1 cellular context compared by ENCODE assay signal in the genomic region with DNA sequence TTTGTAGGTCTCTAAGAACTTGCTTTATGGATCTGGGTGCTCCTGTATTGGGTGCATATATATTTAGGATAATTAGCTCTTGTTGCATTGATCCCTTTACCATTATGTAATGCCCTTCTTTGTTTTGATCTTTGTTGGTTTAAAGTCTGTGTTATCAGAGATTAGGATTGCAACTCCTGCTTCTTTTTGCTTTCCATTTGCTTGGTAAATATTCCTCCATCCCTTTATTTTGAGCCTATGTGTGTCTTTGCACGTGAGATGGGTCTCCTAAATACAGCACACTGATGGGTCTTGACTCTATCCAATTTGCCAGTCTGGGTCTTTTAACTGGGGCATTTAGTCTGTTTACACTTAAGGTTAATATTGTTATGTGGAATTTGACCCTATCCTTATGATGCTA.
TF ChIP-seq lines count a peak whose summit lies in the region.
"Not testable (repeated sequence)": the region's sequence is repeated elsewhere in the genome, so short reads cannot be mapped to it uniquely, and the experiment has no call there.

No MANE protein-coding gene starts in this region.

TF ChIP-seq in HepG2, 621 proteins besides CTCF, POLR2A, EP300 and RAD21:
- 0 out of 2 replicates have a peak, but pooled peaks have one; percentile 23 for TF ChIP-seq HDAC2 (CRISPR knock-in tag; IDR thresholded peaks at IDR 0.05)
- TF ChIP-seq HDAC1 (CRISPR knock-in tag; IDR thresholded peaks at IDR 0.05), result peak; percentile 43; the same call in 1 of the 2 replicates
- TF ChIP-seq, protein P1, sequence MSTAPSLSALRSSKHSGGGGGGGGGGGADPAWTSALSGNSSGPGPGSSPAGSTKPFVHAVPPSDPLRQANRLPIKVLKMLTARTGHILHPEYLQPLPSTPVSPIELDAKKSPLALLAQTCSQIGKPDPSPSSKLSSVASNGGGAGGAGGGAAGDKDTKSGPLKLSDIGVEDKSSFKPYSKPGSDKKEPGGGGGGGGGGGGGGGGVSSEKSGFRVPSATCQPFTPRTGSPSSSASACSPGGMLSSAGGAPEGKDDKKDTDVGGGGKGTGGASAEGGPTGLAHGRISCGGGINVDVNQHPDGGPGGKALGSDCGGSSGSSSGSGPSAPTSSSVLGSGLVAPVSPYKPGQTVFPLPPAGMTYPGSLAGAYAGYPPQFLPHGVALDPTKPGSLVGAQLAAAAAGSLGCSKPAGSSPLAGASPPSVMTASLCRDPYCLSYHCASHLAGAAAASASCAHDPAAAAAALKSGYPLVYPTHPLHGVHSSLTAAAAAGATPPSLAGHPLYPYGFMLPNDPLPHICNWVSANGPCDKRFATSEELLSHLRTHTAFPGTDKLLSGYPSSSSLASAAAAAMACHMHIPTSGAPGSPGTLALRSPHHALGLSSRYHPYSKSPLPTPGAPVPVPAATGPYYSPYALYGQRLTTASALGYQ (CRISPR knock-in tag; IDR thresholded peaks at IDR 0.05), result peak; percentile 59; the same call in 1 of the 2 replicates
- TF ChIP-seq SOX6 (IDR thresholded peaks at IDR 0.05); SOX13 (IDR thresholded peaks at IDR 0.05); CREB1 (IDR thresholded peaks at IDR 0.05); FOXP1 (IDR thresholded peaks at IDR 0.05); FOXA1 (IDR thresholded peaks at IDR 0.05); CREM (CRISPR knock-in tag; IDR thresholded peaks at IDR 0.05): not testable (repeated sequence)
- peak; percentile 86 for TF ChIP-seq SOX6 (CRISPR knock-in tag; IDR thresholded peaks at IDR 0.05)
- TF ChIP-seq MED1 (CRISPR knock-in tag; IDR thresholded peaks at IDR 0.05), result 0 out of 2 replicates have a peak, but pooled peaks have one; percentile 36
- peak; percentile 70 for TF ChIP-seq BCL6 (CRISPR knock-in tag; IDR thresholded peaks at IDR 0.05)
- TF ChIP-seq HNF4A (CRISPR knock-in tag; IDR thresholded peaks at IDR 0.05), result peak; percentile 36
- TF ChIP-seq, protein P2, sequence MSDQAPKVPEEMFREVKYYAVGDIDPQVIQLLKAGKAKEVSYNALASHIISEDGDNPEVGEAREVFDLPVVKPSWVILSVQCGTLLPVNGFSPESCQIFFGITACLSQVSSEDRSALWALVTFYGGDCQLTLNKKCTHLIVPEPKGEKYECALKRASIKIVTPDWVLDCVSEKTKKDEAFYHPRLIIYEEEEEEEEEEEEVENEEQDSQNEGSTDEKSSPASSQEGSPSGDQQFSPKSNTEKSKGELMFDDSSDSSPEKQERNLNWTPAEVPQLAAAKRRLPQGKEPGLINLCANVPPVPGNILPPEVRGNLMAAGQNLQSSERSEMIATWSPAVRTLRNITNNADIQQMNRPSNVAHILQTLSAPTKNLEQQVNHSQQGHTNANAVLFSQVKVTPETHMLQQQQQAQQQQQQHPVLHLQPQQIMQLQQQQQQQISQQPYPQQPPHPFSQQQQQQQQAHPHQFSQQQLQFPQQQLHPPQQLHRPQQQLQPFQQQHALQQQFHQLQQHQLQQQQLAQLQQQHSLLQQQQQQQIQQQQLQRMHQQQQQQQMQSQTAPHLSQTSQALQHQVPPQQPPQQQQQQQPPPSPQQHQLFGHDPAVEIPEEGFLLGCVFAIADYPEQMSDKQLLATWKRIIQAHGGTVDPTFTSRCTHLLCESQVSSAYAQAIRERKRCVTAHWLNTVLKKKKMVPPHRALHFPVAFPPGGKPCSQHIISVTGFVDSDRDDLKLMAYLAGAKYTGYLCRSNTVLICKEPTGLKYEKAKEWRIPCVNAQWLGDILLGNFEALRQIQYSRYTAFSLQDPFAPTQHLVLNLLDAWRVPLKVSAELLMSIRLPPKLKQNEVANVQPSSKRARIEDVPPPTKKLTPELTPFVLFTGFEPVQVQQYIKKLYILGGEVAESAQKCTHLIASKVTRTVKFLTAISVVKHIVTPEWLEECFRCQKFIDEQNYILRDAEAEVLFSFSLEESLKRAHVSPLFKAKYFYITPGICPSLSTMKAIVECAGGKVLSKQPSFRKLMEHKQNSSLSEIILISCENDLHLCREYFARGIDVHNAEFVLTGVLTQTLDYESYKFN (CRISPR knock-in tag; conservative IDR thresholded peaks at IDR 0.05), result peak; percentile 66
- peak; percentile 59; the same call in 1 of the 2 replicates for TF ChIP-seq FOXA3 (CRISPR knock-in tag; IDR thresholded peaks at IDR 0.05)
- TF ChIP-seq, protein P3, sequence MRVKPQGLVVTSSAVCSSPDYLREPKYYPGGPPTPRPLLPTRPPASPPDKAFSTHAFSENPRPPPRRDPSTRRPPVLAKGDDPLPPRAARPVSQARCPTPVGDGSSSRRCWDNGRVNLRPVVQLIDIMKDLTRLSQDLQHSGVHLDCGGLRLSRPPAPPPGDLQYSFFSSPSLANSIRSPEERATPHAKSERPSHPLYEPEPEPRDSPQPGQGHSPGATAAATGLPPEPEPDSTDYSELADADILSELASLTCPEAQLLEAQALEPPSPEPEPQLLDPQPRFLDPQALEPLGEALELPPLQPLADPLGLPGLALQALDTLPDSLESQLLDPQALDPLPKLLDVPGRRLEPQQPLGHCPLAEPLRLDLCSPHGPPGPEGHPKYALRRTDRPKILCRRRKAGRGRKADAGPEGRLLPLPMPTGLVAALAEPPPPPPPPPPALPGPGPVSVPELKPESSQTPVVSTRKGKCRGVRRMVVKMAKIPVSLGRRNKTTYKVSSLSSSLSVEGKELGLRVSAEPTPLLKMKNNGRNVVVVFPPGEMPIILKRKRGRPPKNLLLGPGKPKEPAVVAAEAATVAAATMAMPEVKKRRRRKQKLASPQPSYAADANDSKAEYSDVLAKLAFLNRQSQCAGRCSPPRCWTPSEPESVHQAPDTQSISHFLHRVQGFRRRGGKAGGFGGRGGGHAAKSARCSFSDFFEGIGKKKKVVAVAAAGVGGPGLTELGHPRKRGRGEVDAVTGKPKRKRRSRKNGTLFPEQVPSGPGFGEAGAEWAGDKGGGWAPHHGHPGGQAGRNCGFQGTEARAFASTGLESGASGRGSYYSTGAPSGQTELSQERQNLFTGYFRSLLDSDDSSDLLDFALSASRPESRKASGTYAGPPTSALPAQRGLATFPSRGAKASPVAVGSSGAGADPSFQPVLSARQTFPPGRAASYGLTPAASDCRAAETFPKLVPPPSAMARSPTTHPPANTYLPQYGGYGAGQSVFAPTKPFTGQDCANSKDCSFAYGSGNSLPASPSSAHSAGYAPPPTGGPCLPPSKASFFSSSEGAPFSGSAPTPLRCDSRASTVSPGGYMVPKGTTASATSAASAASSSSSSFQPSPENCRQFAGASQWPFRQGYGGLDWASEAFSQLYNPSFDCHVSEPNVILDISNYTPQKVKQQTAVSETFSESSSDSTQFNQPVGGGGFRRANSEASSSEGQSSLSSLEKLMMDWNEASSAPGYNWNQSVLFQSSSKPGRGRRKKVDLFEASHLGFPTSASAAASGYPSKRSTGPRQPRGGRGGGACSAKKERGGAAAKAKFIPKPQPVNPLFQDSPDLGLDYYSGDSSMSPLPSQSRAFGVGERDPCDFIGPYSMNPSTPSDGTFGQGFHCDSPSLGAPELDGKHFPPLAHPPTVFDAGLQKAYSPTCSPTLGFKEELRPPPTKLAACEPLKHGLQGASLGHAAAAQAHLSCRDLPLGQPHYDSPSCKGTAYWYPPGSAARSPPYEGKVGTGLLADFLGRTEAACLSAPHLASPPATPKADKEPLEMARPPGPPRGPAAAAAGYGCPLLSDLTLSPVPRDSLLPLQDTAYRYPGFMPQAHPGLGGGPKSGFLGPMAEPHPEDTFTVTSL (CRISPR knock-in tag; IDR thresholded peaks at IDR 0.05; ENCODE audit: borderline replicate concordance), result peak; percentile 43; the same call in 1 of the 2 replicates
- TF ChIP-seq ELF3 (CRISPR knock-in tag; IDR thresholded peaks at IDR 0.05), result 0 out of 2 replicates have a peak, but pooled peaks have one; percentile 16
- TF ChIP-seq ARNTL (CRISPR knock-in tag; IDR thresholded peaks at IDR 0.05), result peak; percentile 59; the same call in 1 of the 2 replicates
- TF ChIP-seq ISL2 (CRISPR knock-in tag; IDR thresholded peaks at IDR 0.05), result peak; percentile 90
- TF ChIP-seq FOXK1 (CRISPR knock-in tag; IDR thresholded peaks at IDR 0.05; ENCODE audit: borderline replicate concordance, low read depth), result peak; percentile 39; the same call in 1 of the 2 replicates
- peak; percentile 66; the same call in 1 of the 2 replicates for TF ChIP-seq TCF7 (IDR thresholded peaks at IDR 0.05; ENCODE audit: low read depth)
- TF ChIP-seq THAP11 (CRISPR knock-in tag; IDR thresholded peaks at IDR 0.05), result peak; percentile 31; the same call in 1 of the 2 replicates
- peak in 1 of 2 experiments; percentile 83; a peak in 2 of 4 replicates for TF ChIP-seq SOX13 (CRISPR knock-in tag; conservative IDR thresholded peaks at IDR 0.05 in 1 of 2, IDR thresholded peaks at IDR 0.05 in 1 of 2)
- peak; percentile 84 for TF ChIP-seq GATAD2A (CRISPR knock-in tag; IDR thresholded peaks at IDR 0.05)
- peak; percentile 80; the same call in 1 of the 2 replicates for TF ChIP-seq FOXJ3 (CRISPR knock-in tag; IDR thresholded peaks at IDR 0.05; ENCODE audit: borderline replicate concordance)
- TF ChIP-seq ONECUT2 (CRISPR knock-in tag; IDR thresholded peaks at IDR 0.05), result peak; percentile 63; the same call in 1 of the 2 replicates
- TF ChIP-seq, protein P4, sequence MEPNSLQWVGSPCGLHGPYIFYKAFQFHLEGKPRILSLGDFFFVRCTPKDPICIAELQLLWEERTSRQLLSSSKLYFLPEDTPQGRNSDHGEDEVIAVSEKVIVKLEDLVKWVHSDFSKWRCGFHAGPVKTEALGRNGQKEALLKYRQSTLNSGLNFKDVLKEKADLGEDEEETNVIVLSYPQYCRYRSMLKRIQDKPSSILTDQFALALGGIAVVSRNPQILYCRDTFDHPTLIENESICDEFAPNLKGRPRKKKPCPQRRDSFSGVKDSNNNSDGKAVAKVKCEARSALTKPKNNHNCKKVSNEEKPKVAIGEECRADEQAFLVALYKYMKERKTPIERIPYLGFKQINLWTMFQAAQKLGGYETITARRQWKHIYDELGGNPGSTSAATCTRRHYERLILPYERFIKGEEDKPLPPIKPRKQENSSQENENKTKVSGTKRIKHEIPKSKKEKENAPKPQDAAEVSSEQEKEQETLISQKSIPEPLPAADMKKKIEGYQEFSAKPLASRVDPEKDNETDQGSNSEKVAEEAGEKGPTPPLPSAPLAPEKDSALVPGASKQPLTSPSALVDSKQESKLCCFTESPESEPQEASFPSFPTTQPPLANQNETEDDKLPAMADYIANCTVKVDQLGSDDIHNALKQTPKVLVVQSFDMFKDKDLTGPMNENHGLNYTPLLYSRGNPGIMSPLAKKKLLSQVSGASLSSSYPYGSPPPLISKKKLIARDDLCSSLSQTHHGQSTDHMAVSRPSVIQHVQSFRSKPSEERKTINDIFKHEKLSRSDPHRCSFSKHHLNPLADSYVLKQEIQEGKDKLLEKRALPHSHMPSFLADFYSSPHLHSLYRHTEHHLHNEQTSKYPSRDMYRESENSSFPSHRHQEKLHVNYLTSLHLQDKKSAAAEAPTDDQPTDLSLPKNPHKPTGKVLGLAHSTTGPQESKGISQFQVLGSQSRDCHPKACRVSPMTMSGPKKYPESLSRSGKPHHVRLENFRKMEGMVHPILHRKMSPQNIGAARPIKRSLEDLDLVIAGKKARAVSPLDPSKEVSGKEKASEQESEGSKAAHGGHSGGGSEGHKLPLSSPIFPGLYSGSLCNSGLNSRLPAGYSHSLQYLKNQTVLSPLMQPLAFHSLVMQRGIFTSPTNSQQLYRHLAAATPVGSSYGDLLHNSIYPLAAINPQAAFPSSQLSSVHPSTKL (CRISPR knock-in tag; IDR thresholded peaks at IDR 0.05), result peak; percentile 74
- peak; percentile 43; the same call in 1 of the 2 replicates for TF ChIP-seq CREB1 (CRISPR knock-in tag; IDR thresholded peaks at IDR 0.05)
- TF ChIP-seq, protein P5, sequence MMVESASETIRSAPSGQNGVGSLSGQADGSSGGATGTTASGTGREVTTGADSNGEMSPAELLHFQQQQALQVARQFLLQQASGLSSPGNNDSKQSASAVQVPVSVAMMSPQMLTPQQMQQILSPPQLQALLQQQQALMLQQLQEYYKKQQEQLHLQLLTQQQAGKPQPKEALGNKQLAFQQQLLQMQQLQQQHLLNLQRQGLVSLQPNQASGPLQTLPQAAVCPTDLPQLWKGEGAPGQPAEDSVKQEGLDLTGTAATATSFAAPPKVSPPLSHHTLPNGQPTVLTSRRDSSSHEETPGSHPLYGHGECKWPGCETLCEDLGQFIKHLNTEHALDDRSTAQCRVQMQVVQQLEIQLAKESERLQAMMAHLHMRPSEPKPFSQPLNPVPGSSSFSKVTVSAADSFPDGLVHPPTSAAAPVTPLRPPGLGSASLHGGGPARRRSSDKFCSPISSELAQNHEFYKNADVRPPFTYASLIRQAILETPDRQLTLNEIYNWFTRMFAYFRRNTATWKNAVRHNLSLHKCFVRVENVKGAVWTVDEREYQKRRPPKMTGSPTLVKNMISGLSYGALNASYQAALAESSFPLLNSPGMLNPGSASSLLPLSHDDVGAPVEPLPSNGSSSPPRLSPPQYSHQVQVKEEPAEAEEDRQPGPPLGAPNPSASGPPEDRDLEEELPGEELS (CRISPR knock-in tag; IDR thresholded peaks at IDR 0.05), result peak; percentile 68
- peak; percentile 75 for TF ChIP-seq FOXP1 (CRISPR knock-in tag; IDR thresholded peaks at IDR 0.05)
- peak; percentile 39; the same call in 1 of the 2 replicates for TF ChIP-seq RARA (CRISPR knock-in tag; IDR thresholded peaks at IDR 0.05)
- TF ChIP-seq PITX1 (CRISPR knock-in tag; IDR thresholded peaks at IDR 0.05), result peak; percentile 47; the same call in 1 of the 2 replicates
- peak; percentile 50; the same call in 1 of the 2 replicates for TF ChIP-seq SOX5 (CRISPR knock-in tag; IDR thresholded peaks at IDR 0.05; ENCODE audit: borderline replicate concordance)
- peak; percentile 73 for TF ChIP-seq NCOA2 (CRISPR knock-in tag; IDR thresholded peaks at IDR 0.05)
- TF ChIP-seq FOXA1 (CRISPR knock-in tag; IDR thresholded peaks at IDR 0.05), result peak; percentile 20; the same call in 1 of the 2 replicates
- TF ChIP-seq PHF21A (CRISPR knock-in tag; IDR thresholded peaks at IDR 0.05), result 0 out of 2 replicates have a peak, but pooled peaks have one; percentile 26
- TF ChIP-seq CEBPG (CRISPR knock-in tag; IDR thresholded peaks at IDR 0.05), result peak; percentile 44; the same call in 1 of the 2 replicates
- 0 out of 2 replicates have a peak, but pooled peaks have one; percentile 29 for TF ChIP-seq MIER3 (CRISPR knock-in tag; IDR thresholded peaks at IDR 0.05; ENCODE audit: borderline replicate concordance)
- peak; percentile 25; the same call in 1 of the 2 replicates for TF ChIP-seq CREM (IDR thresholded peaks at IDR 0.05)
- TF ChIP-seq, protein P6, sequence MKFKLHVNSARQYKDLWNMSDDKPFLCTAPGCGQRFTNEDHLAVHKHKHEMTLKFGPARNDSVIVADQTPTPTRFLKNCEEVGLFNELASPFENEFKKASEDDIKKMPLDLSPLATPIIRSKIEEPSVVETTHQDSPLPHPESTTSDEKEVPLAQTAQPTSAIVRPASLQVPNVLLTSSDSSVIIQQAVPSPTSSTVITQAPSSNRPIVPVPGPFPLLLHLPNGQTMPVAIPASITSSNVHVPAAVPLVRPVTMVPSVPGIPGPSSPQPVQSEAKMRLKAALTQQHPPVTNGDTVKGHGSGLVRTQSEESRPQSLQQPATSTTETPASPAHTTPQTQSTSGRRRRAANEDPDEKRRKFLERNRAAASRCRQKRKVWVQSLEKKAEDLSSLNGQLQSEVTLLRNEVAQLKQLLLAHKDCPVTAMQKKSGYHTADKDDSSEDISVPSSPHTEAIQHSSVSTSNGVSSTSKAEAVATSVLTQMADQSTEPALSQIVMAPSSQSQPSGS (CRISPR knock-in tag; IDR thresholded peaks at IDR 0.05), result 0 out of 2 replicates have a peak, but pooled peaks have one; percentile 25
- TF ChIP-seq KLF16 (CRISPR knock-in tag; IDR thresholded peaks at IDR 0.05), result peak in 1 of 2 experiments; percentile 32; a peak in 1 of 4 replicates
- 0 out of 2 replicates have a peak, but pooled peaks have one; percentile 13 for TF ChIP-seq MIXL1 (CRISPR knock-in tag; IDR thresholded peaks at IDR 0.05)
